In the genomic region with DNA sequence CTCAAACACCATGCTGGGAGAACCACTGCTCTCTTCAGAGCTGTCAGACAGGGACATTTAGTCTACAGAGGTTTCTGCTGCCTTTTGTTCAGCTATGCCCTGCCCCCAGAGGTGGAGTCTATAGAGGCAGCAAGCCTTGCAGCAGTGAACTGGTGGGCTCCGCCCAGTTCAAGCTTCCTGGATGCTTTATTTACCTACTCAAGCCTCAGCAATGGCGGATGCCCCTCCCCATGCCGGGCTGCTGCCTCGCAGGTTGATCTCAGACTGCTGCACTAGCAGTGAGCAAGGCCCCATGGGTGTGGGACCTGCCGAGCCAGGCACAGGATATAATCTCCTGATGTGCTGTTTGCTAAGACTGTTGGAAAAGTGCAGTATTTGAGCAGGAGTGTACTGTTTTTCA, we compare ENCODE assay signal across 9 cellular contexts. TPM values are rescaled to one million over a fixed set of nuclear protein-coding genes. Genes with fewer than 3 reads are reported as not detected.
DNase-seq lines count a peak whose midpoint lies in the region; ATAC-seq and TF ChIP-seq lines count a peak whose summit lies in the region.
"Not testable (repeated sequence)": the region's sequence is repeated elsewhere in the genome, so short reads cannot be mapped to it uniquely, and the experiment has no call there.
"Had no signal": no experiment of that assay in that cellular context is flagged by ENCODE, and none has a peak within 500 bp of the region (broad histone marks: within the 10 kb centered on the region; RNA-seq: fewer than 3 reads in every experiment).

No MANE protein-coding gene starts in this region.

- RAD21 ChIA-PET in HCT116 (lab: Charles Lee; ENCODE audit: low non-redundant PET in 1 of 2, low total read pairs in 2 of 2, uncharacterized antibody in 2 of 2, unreplicated experiment in 2 of 2): not testable (repeated sequence)

- not testable (repeated sequence) for H3K27me3 Mint-ChIP-seq in T-helper 17 cell
- peaks cover 37% of the 10 kb centered on the region for H3K27me3 Mint-ChIP-seq in activated CD8-positive, alpha-beta memory T cell treated with anti-CD3 and anti-CD28 coated beads, Interleukin-2, amount 10 ng/mL, durations not matched to agents 7 days and 5 days

- POLR2A ChIA-PET in HCT116 (lab: Charles Lee): interaction anchor here (0.6 to 1.0 kb wide), 3 partner anchors 8 to 108 kb away, joined by 3 to 5 read pairs (median 3); partner anchors contain the start of gene TRMO

- not testable (repeated sequence) for H3K9me2 ChIP-seq in HCT116 (ENCODE audit: insufficient read depth)

- not testable (repeated sequence) for H3K36me3 Mint-ChIP-seq in T-helper 17 cell (ENCODE audit: low read depth); activated CD8-positive, alpha-beta memory T cell treated with anti-CD3 and anti-CD28 coated beads, Interleukin-2, amount 10 ng/mL, durations not matched to agents 7 days and 5 days

- H3K36me3 ChIP-seq in HCT116 (ENCODE audit: control insufficient read depth in 1 of 2, insufficient read depth in 2 of 2, low read length in 2 of 2); effector memory CD4-positive, alpha-beta T cell (ENCODE audit: control insufficient read depth, insufficient read depth, low read length): not testable (repeated sequence)

- not testable (repeated sequence) for TF ChIP-seq RAD21 in HCT116 (IDR thresholded peaks at IDR 0.05; ENCODE audit: low read depth)

- intact Hi-C loops in HCT116 (cut with micrococcal nuclease): not testable (repeated sequence)

- CTCF ChIA-PET in HCT116 (lab: Charles Lee): not testable (repeated sequence)
- CTCF ChIA-PET in activated CD8-positive, alpha-beta memory T cell treated with anti-CD3 and anti-CD28 coated beads, Interleukin-2, amount 10 ng/mL, durations not matched to agents 7 days and 5 days (lab: Charles Lee): interaction anchor here (1.0 to 1.4 kb wide), 4 partner anchors 12 to 28 kb away, joined by 3 to 4 read pairs (median 3); partner anchors contain the start of gene TRMO

- TF ChIP-seq CTCF in HCT116 (IDR thresholded peaks at IDR 0.05 in 2 of 3, conservative IDR thresholded peaks at IDR 0.05 in 1 of 3; ENCODE audit: borderline replicate concordance in 1 of 3, insufficient read depth in 1 of 3, low read depth in 2 of 3, low read length in 2 of 3): not testable (repeated sequence)

- not testable (repeated sequence) for H2AFZ ChIP-seq in HCT116 (ENCODE audit: low read depth, low read length, poor library complexity, severe bottlenecking)

- peak; percentile 71 for ATAC-seq in HCT116
- ATAC-seq in T-helper 17 cell: peak; percentile 65
- peak; percentile 53 for ATAC-seq in activated CD8-positive, alpha-beta memory T cell treated with anti-CD3 and anti-CD28 coated beads, Interleukin-2, amount 10 ng/mL, durations not matched to agents 7 days and 5 days

- not testable (repeated sequence) for H3K27ac ChIP-seq in HCT116 (ENCODE audit: low read depth, low read length); effector memory CD4-positive, alpha-beta T cell (ENCODE audit: insufficient read depth, low read length, poor library complexity, severe bottlenecking)

- H3K4me2 ChIP-seq in HCT116 (ENCODE audit: low read length): peak overlapping the region; percentile 12; the same call in 1 of the 2 replicates

- H3K9me3 ChIP-seq in HCT116 (ENCODE audit: control insufficient read depth in 1 of 2, insufficient read depth in 1 of 2, low read depth in 1 of 2, low read length in 2 of 2); T-helper 17 cell (ENCODE audit: control insufficient read depth, low read length, poor library complexity, severe bottlenecking); effector memory CD4-positive, alpha-beta T cell (ENCODE audit: control insufficient read depth, low read length): not testable (repeated sequence)

- H3K27ac Mint-ChIP-seq in T-helper 17 cell; activated CD8-positive, alpha-beta memory T cell treated with anti-CD3 and anti-CD28 coated beads, Interleukin-2, amount 10 ng/mL, durations not matched to agents 7 days and 5 days: not testable (repeated sequence)

- not testable (repeated sequence) for TF ChIP-seq POLR2A in HCT116 (IDR thresholded peaks at IDR 0.05; ENCODE audit: borderline replicate concordance, extremely low read depth, insufficient read depth, insufficient read length)

- not testable (repeated sequence) for BruUV-seq in HCT116 (replicated peaks; lab: Mats Ljungman, UMichigan)

- not testable (repeated sequence) for H3K79me2 ChIP-seq in HCT116 (ENCODE audit: insufficient read depth, low read length)

- not testable (repeated sequence) for H3K27me3 ChIP-seq in HCT116 (ENCODE audit: insufficient read depth, low read length); effector memory CD4-positive, alpha-beta T cell (replicated peaks; ENCODE audit: control insufficient read depth, insufficient read depth, low read length, poor library complexity, severe bottlenecking)

- not testable (repeated sequence) for H3K4me1 Mint-ChIP-seq in T-helper 17 cell; activated CD8-positive, alpha-beta memory T cell treated with anti-CD3 and anti-CD28 coated beads, Interleukin-2, amount 10 ng/mL, durations not matched to agents 7 days and 5 days

- not testable (repeated sequence) for H4K20me1 ChIP-seq in HCT116 (ENCODE audit: insufficient read depth)

- H3K9me3 Mint-ChIP-seq in activated CD8-positive, alpha-beta memory T cell treated with anti-CD3 and anti-CD28 coated beads, Interleukin-2, amount 10 ng/mL, durations not matched to agents 7 days and 5 days (ENCODE audit: low read depth): not testable (repeated sequence)

- not testable (repeated sequence) for H3K9ac ChIP-seq in HCT116 (ENCODE audit: low read length)

- H3K4me3 Mint-ChIP-seq in T-helper 17 cell; activated CD8-positive, alpha-beta memory T cell treated with anti-CD3 and anti-CD28 coated beads, Interleukin-2, amount 10 ng/mL, durations not matched to agents 7 days and 5 days: not testable (repeated sequence)

- not testable (repeated sequence) for H3K4me1 ChIP-seq in HCT116 (ENCODE audit: control insufficient read depth in 1 of 2, insufficient read depth in 2 of 2, low read length in 2 of 2); effector memory CD4-positive, alpha-beta T cell (ENCODE audit: control insufficient read depth, insufficient read depth, low read length, poor library complexity, severe bottlenecking)

- H3K4me3 ChIP-seq in HCT116 (replicated peaks in 1 of 2; ENCODE audit: low read depth in 1 of 2, low read length in 2 of 2); effector memory CD4-positive, alpha-beta T cell (ENCODE audit: insufficient read depth, low read depth, low read length, poor library complexity, severe bottlenecking): not testable (repeated sequence)

- DNase-seq in COLO668 (lab: John Stamatoyannopoulos, UW; ENCODE audit: unreplicated experiment) (peak; percentile 22), NCI-H146 (lab: John Stamatoyannopoulos, UW) (peak; percentile 1), T-helper 17 cell (peak in 1 of 3 donors; percentile 6)
- not testable (repeated sequence) for DNase-seq in HCT116 (ENCODE audit: low read depth, low spot score)
- DNase-seq in NK-92 treated with Interleukin-12 subunit alpha and Interleukin-12 subunit beta, amount 100 ng/mL, for 24 hours (lab: John Stamatoyannopoulos, UW): peak; percentile 27
- peak; percentile 46 for DNase-seq in activated CD8-positive, alpha-beta memory T cell treated with anti-CD3 and anti-CD28 coated beads, Interleukin-2, amount 10 ng/mL, durations not matched to agents 7 days and 5 days
- peak in 2 of 3 donors; percentile 2 to 6 for DNase-seq in effector memory CD4-positive, alpha-beta T cell

RNA-seq across cellular contexts. Expression of gene HEMGN, which starts 12.9 kb away (rescaled TPM):
- not detected for total RNA-seq in HCT116 (2021; ENCODE audit: unreplicated experiment)
- polyA plus RNA-seq in HCT116 (2012): not detected in 2 replicates
- total RNA-seq in T-helper 17 cell: 1 to 10 TPM; 1.3 to 9.0 TPM
- total RNA-seq in activated CD8-positive, alpha-beta memory T cell treated with anti-CD3 and anti-CD28 coated beads, Interleukin-2, amount 10 ng/mL, durations not matched to agents 7 days and 5 days: under 1 TPM; 0.23 to 0.47 TPM
- total RNA-seq: H7, SK-MEL-5 had no signal

RNA-seq across cellular contexts. Expression of gene TRMO, which starts 28.6 kb away (rescaled TPM):
- total RNA-seq in HCT116 (2021; ENCODE audit: unreplicated experiment): 10.2 TPM
- polyA plus RNA-seq in HCT116 (2012): 6.0 and 8.1 TPM in 2 replicates
- total RNA-seq in T-helper 17 cell: 10 to 100 TPM; 41.2 to 46.3 TPM
- 10 to 100 TPM; 14.9 to 15.4 TPM for total RNA-seq in activated CD8-positive, alpha-beta memory T cell treated with anti-CD3 and anti-CD28 coated beads, Interleukin-2, amount 10 ng/mL, durations not matched to agents 7 days and 5 days

RNA-seq across cellular contexts. Expression of gene ANP32B, which starts 32.3 kb away (rescaled TPM):
- 206 TPM for total RNA-seq in HCT116 (2021; ENCODE audit: unreplicated experiment)
- 164 and 188 TPM in 2 replicates for polyA plus RNA-seq in HCT116 (2012)
- total RNA-seq in T-helper 17 cell: 100 to 1,000 TPM; 143 to 158 TPM
- 100 to 1,000 TPM; 299 to 301 TPM for total RNA-seq in activated CD8-positive, alpha-beta memory T cell treated with anti-CD3 and anti-CD28 coated beads, Interleukin-2, amount 10 ng/mL, durations not matched to agents 7 days and 5 days
